26 cellular contexts compared by ENCODE assay signal in the genomic region with DNA sequence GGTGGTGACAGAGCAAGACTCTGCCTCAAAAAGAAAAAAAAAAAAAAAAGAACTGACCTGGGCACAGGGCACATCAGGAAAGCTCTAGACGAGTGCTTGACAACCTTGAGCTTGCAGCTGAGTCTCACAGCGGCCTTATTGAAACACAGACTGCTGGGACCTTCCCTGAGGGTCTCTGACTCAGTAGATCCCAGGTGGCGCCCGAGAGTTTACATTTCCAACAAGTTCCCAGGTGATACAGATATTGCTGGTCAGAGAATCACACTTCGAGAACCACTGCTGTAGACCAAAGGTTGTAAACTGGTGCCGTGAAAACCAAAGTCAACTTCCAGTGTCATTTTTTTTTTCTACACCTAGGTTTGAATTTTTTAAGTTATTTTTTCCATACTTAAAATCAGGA.
"Had no signal": no experiment of that assay in that cellular context is flagged by ENCODE, and none has a peak within 500 bp of the region (broad histone marks: within the 10 kb centered on the region; RNA-seq: fewer than 3 reads in every experiment).

No MANE protein-coding gene starts in this region.

- H3K36me3 ChIP-seq: colonic mucosa, esophagus squamous epithelium, heart right ventricle, lower lobe of right lung, prostate gland, right atrium auricular region, sigmoid colon, tibial artery, upper lobe of left lung had no signal

- H3K27ac ChIP-seq: colonic mucosa, esophagus squamous epithelium, heart right ventricle, lower lobe of right lung, prostate gland, right atrium auricular region, sigmoid colon, testis, tibial artery, upper lobe of left lung had no signal

- H3K4me1 ChIP-seq: colonic mucosa, lower lobe of right lung, prostate gland, sigmoid colon, testis had no signal

- FAIRE-seq: keratinocyte, urothelium cell line had no signal

- H3K9me3 ChIP-seq: colonic mucosa, esophagus squamous epithelium, heart right ventricle, lower lobe of right lung, prostate gland, right atrium auricular region, sigmoid colon, testis, tibial artery, upper lobe of left lung had no signal

- H3K27me3 ChIP-seq: colonic mucosa, esophagus squamous epithelium, heart right ventricle, right atrium auricular region, sigmoid colon, testis, tibial artery, upper lobe of left lung had no signal

- DNase-seq: colonic mucosa; effector CD8-positive, alpha-beta T cell; erythroblast; esophagus squamous epithelium; foreskin melanocyte; glutamatergic neuron; heart right ventricle; hippocampal formation; left ventricle myocardium superior; lower lobe of right lung; naive thymus-derived CD8-positive, alpha-beta T cell; nephron progenitor cell; nucleus accumbens; sigmoid colon; stimulated activated CD4-positive, alpha-beta T cell treated with anti-CD3 and anti-CD28 coated beads, Interleukin-2, amount 100 ng/mL, for 24 hours; stimulated activated CD4-positive, alpha-beta T cell treated with anti-CD3 and anti-CD28 coated beads, Interleukin-4, amount 100 ng/mL, for 4 hours; stimulated activated naive CD8-positive, alpha-beta T cell treated with anti-CD3 and anti-CD28 coated beads, Interleukin-15, Interleukin-2, amounts not matched to agents 100 U/mL and 50 U/mL, for 24 hours; substantia nigra; testis; tibial artery; upper lobe of left lung had no signal

- ATAC-seq: heart right ventricle; left ventricle myocardium superior; lower lobe of right lung; naive thymus-derived CD8-positive, alpha-beta T cell; stimulated activated memory B cell treated with anti-CD40 and anti-IgM and Interleukin-4, amounts not matched to agents 10 μg/mL and 1 μg/mL and 100 μg/mL, for 72 hours; stimulated activated naive CD8-positive, alpha-beta T cell treated with anti-CD3 and anti-CD28 coated beads, Interleukin-15, Interleukin-2, amounts not matched to agents 100 U/mL and 50 U/mL, for 24 hours had no signal

- H3K4me3 ChIP-seq: colonic mucosa, esophagus squamous epithelium, heart right ventricle, lower lobe of right lung, prostate gland, right atrium auricular region, sigmoid colon, testis, tibial artery, upper lobe of left lung had no signal
